Comparison of ENCODE assay signal across 8 cellular contexts in the genomic region with DNA sequence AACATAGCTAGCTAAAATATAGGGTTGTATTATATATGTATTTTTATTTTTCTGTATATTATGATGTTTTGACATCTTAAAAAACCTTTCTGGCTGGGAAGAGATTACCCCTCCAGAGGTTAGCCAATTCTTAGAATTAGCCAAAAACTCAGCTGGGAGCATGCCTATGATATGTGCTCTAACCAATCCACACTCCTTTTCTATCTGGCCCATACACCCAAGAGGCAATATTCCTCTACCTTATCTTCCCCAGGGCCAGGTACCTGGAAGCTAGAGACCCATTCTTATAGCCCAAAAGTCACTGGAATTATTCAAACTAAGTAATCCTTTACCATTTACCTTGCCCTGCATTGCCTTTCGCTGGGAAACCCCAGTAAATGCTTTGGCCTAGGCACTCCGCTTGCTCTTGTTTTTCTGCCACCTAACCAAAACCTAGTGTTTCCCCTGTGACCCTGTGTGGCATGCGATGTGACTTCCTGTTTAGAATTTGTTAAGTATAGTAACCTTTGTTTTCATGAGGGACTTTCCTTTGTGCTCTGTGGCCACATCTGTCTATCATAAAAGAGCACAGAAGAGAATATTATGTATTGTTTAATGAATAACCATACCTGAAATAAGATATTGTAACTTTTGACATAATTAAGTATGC. TPM values are rescaled to one million over a fixed set of nuclear protein-coding genes. Genes with fewer than 3 reads are reported as not detected.
DNase-seq lines count a peak whose midpoint lies in the region; ATAC-seq and TF ChIP-seq lines count a peak whose summit lies in the region.

No MANE protein-coding gene starts in this region.

- H3K9me3 ChIP-seq in OCI-LY3 (ENCODE audit: insufficient read depth, low read length) (no peaks in the 10 kb centered on the region), transverse colon (no peaks in the 10 kb centered on the region), gastroesophageal sphincter (no peaks in the 10 kb centered on the region)

- H3K4me3 ChIP-seq in GM12865 (ENCODE audit: low read depth, low read length) (peak overlapping the region; percentile 28), OCI-LY3 (ENCODE audit: low read length) (peak overlapping the region; percentile 7; the same call in 1 of the 2 replicates), transverse colon (no peak overlapping the region), gastroesophageal sphincter (no peak overlapping the region)

- no peaks in the 10 kb centered on the region for H3K27me3 Mint-ChIP-seq in activated naive CD8-positive, alpha-beta T cell treated with anti-CD3 and anti-CD28 coated beads, Interleukin-2, amount 50 U/mL, for 24 hours

- ATAC-seq in GM21786 (IDR thresholded peaks at IDR 0.05; ENCODE audit: unreplicated experiment) (peak; percentile 99), gastroesophageal sphincter (no peak)
- ATAC-seq in activated naive CD8-positive, alpha-beta T cell treated with anti-CD3 and anti-CD28 coated beads, Interleukin-2, amount 50 U/mL, for 24 hours: peak; percentile 99

- H3K9me3 Mint-ChIP-seq in activated naive CD8-positive, alpha-beta T cell treated with anti-CD3 and anti-CD28 coated beads, Interleukin-2, amount 50 U/mL, for 24 hours: no peaks in the 10 kb centered on the region

- no peak for TF ChIP-seq POLR2A in transverse colon (IDR thresholded peaks at IDR 0.05)
- no peak for TF ChIP-seq POLR2A in gastroesophageal sphincter (IDR thresholded peaks at IDR 0.05)

- no peaks in the 10 kb centered on the region for H3K27me3 ChIP-seq in OCI-LY3 (ENCODE audit: low read depth, low read length)
- H3K27me3 ChIP-seq in transverse colon: no peaks in the 10 kb centered on the region
- no peaks in the 10 kb centered on the region for H3K27me3 ChIP-seq in gastroesophageal sphincter

- DNase-seq in GM12865 (ENCODE audit: low read depth) (peak; percentile 91), transverse colon (peak; percentile 34), DMS114 treated with DMSO at 0.1 percent for 48 hours (lab: John Stamatoyannopoulos, UW; ENCODE audit: unreplicated experiment) (no peak), NCI-H2081 treated with DMSO at 0.1 percent for 48 hours (lab: John Stamatoyannopoulos, UW) (no peak)
- DNase-seq in activated naive CD8-positive, alpha-beta T cell treated with anti-CD3 and anti-CD28 coated beads, Interleukin-2, amount 50 U/mL, for 24 hours: peak; percentile 39

- peak overlapping the region; percentile 55 for H3K4me2 ChIP-seq in OCI-LY3 (ENCODE audit: low read length)

- no peak overlapping the region for H3K9ac ChIP-seq in OCI-LY3 (ENCODE audit: low read length)

- H3K4me1 Mint-ChIP-seq in activated naive CD8-positive, alpha-beta T cell treated with anti-CD3 and anti-CD28 coated beads, Interleukin-2, amount 50 U/mL, for 24 hours: peaks cover 46% of the 10 kb centered on the region

- H3K36me3 ChIP-seq in OCI-LY3 (replicated peaks; ENCODE audit: low read depth, low read length) (no peaks in the 10 kb centered on the region), transverse colon (no peaks in the 10 kb centered on the region), gastroesophageal sphincter (no peaks in the 10 kb centered on the region)

- peaks cover 15% of the 10 kb centered on the region for H3K4me1 ChIP-seq in OCI-LY3 (ENCODE audit: low read length)
- H3K4me1 ChIP-seq in transverse colon: peaks cover 0 to 16% (median 3%) of the 10 kb centered on the region in 4 donors
- peaks cover 0 to 5% (median 0%) of the 10 kb centered on the region in 3 donors for H3K4me1 ChIP-seq in gastroesophageal sphincter

- peak overlapping the region; percentile 16; the same call in 1 of the 2 replicates for H2AFZ ChIP-seq in OCI-LY3 (ENCODE audit: low read depth, low read length)

- H3K27ac ChIP-seq in OCI-LY3 (ENCODE audit: low read length) (peak overlapping the region; percentile 24; the same call in 1 of the 2 replicates), transverse colon (no peak overlapping the region), gastroesophageal sphincter (no peak overlapping the region)

- peak overlapping the region; percentile 16 for H3K4me3 Mint-ChIP-seq in activated naive CD8-positive, alpha-beta T cell treated with anti-CD3 and anti-CD28 coated beads, Interleukin-2, amount 50 U/mL, for 24 hours

- intact Hi-C loops in transverse colon (cut with DNase I; ENCODE audit: low total_unique reads): no loop called here

- 10 to 57% methylated on average over 1 to 3 of the region's 3 CpGs for WGBS in transverse colon (ENCODE audit: low coverage in 1 of 2), 2 donors
- 79 to 80% methylated on average over 3 of the region's 3 CpGs for WGBS in gastroesophageal sphincter (ENCODE audit: low coverage in 1 of 2), 2 donors

- TF ChIP-seq EP300 in transverse colon (IDR thresholded peaks at IDR 0.05; ENCODE audit: low read depth) (no peak), gastroesophageal sphincter (IDR thresholded peaks at IDR 0.05) (no peak)

- peaks cover 22% of the 10 kb centered on the region for H3K36me3 Mint-ChIP-seq in activated naive CD8-positive, alpha-beta T cell treated with anti-CD3 and anti-CD28 coated beads, Interleukin-2, amount 50 U/mL, for 24 hours (ENCODE audit: low read depth)

- in situ Hi-C loops in transverse colon (cut with MboI; ENCODE audit: low pct_ligation_motif_present in 1 of 4, low pct_unique_long_range_greater_than_20kb in 1 of 4, low sequenced_read_pairs in 3 of 4): no loop called here

- TF ChIP-seq CTCF in GM12865 (IDR thresholded peaks at IDR 0.05; ENCODE audit: insufficient read depth, low read depth, low read length, missing control alignments): no peak
- no peak for TF ChIP-seq CTCF in OCI-LY3 (IDR thresholded peaks at IDR 0.05; ENCODE audit: low read depth, low read length)
- TF ChIP-seq CTCF in transverse colon (IDR thresholded peaks at IDR 0.05): no peak
- TF ChIP-seq CTCF in gastroesophageal sphincter (IDR thresholded peaks at IDR 0.05): no peak

- H4K20me1 ChIP-seq in OCI-LY3 (ENCODE audit: insufficient read depth, low read length): no peaks in the 10 kb centered on the region

- no peaks in the 10 kb centered on the region for H3K79me2 ChIP-seq in OCI-LY3 (ENCODE audit: low read length)

- peak overlapping the region; percentile 73 for H3K27ac Mint-ChIP-seq in activated naive CD8-positive, alpha-beta T cell treated with anti-CD3 and anti-CD28 coated beads, Interleukin-2, amount 50 U/mL, for 24 hours

RNA-seq across cellular contexts. Expression of gene CSNK1G3, which starts 37.4 kb away (rescaled TPM):
- total RNA-seq in transverse colon (10 to 100 TPM; 31.8 to 84.0 (median 55.9) TPM), gastroesophageal sphincter (10 to 100 TPM; 42.8 to 65.0 (median 55.6) TPM)

Comparison
In these comparisons a context has a peak if more than half of its experiments do, and no peak if none do; other contexts are left out.
1. DNase-seq: peak in GM12865 (single experiment), activated naive CD8-positive, alpha-beta T cell treated with anti-CD3 and anti-CD28 coated beads, Interleukin-2, amount 50 U/mL, for 24 hours (single experiment) and transverse colon (single experiment); none in DMS114 treated with DMSO at 0.1 percent for 48 hours (single experiment) and NCI-H2081 treated with DMSO at 0.1 percent for 48 hours (single experiment).
2. H3K4me3 ChIP-seq: peak in GM12865 (single experiment) and OCI-LY3 (single experiment); none in transverse colon (0 of 4) and gastroesophageal sphincter (0 of 2).